Comparison of ENCODE assay signal across 26 cellular contexts in genomic region chr3:93910085-93910484, GRCh38.
A peak's percentile ranks its signal among the peaks of the same experiment; 100 is the strongest.
DNase-seq lines count a peak whose midpoint lies in the region; ATAC-seq and TF ChIP-seq lines count a peak whose summit lies in the region.
"Had no signal": no experiment of that assay in that cellular context is flagged by ENCODE, and none has a peak within 500 bp of the region (broad histone marks: within the 10 kb centered on the region; RNA-seq: fewer than 3 reads in every experiment).

No MANE protein-coding gene starts in this region.

- intact Hi-C loops in Right ventricle myocardium inferior (cut with DNase I) = no loop called here
- intact Hi-C loops in left cardiac atrium (cut with DNase I) = no loop called here
- intact Hi-C loops in right cardiac atrium (cut with DNase I) = loop anchor here in 1 of 4 donors (10.0 kb wide), 1 partner anchor 65 kb away; the partner anchor contains the start of gene PROS1
- intact Hi-C loops in sciatic nerve (cut with DNase I) = no loop called here
- intact Hi-C loops in upper lobe of right lung (cut with DNase I) = no loop called here

- no peak for DNase-seq in Right ventricle myocardium inferior (ENCODE audit: missing footprints)
- no peak for DNase-seq in left cardiac atrium
- DNase-seq in choroid plexus epithelial cell (ENCODE audit: low read depth) = peak; percentile 18
- DNase-seq in right cardiac atrium = no peak
- DNase-seq in sciatic nerve (ENCODE audit: low spot score) = no peak
- no peak for DNase-seq in Ammon's horn (ENCODE audit: low spot score)
- DNase-seq in upper lobe of right lung = no peak
- DNase-seq: 8988T; activated CD4-positive, alpha-beta T cell treated with anti-CD3 and anti-CD28 coated beads for 4 hours; activated CD8-positive, alpha-beta T cell treated with anti-CD3 and anti-CD28 coated beads, Interleukin-2, amount 10 ng/mL, durations not matched to agents 7 days and 5 days; activated naive CD4-positive, alpha-beta T cell treated with anti-CD3 and anti-CD28 coated beads, Interleukin-2, amount 10 ng/mL, durations not matched to agents 7 days and 5 days; amniotic stem cell; brain microvascular endothelial cell; DMS79; gastrocnemius medialis; hypothalamus; midbrain; naive thymus-derived CD4-positive, alpha-beta T cell; SJCRH30; T1000; trophoblast cell; WERI-Rb-1 had no signal

- H3K27me3 ChIP-seq in right cardiac atrium (ENCODE audit: control insufficient read depth, insufficient read depth) (no peaks in the 10 kb centered on the region), upper lobe of right lung (no peaks in the 10 kb centered on the region)
- H3K27me3 ChIP-seq: brain microvascular endothelial cell, gastrocnemius medialis, SJCRH30 had no signal

- TF ChIP-seq CTCF in choroid plexus epithelial cell (conservative IDR thresholded peaks at IDR 0.05; ENCODE audit: low read depth, low read length) = no peak
- TF ChIP-seq CTCF in upper lobe of right lung (IDR thresholded peaks at IDR 0.05) = no peak

- H3K36me3 ChIP-seq in upper lobe of right lung = no peaks in the 10 kb centered on the region
- H3K36me3 ChIP-seq: brain microvascular endothelial cell, gastrocnemius medialis, SJCRH30, WERI-Rb-1 had no signal

- H3K4me1 ChIP-seq in right cardiac atrium (ENCODE audit: control insufficient read depth, insufficient read depth, low read length) = no peaks in the 10 kb centered on the region
- H3K4me1 ChIP-seq in upper lobe of right lung = no peaks in the 10 kb centered on the region
- H3K4me1 ChIP-seq: gastrocnemius medialis, SJCRH30 had no signal

- peak; percentile 62 for ATAC-seq in Right ventricle myocardium inferior
- ATAC-seq in left cardiac atrium = no peak
- ATAC-seq in right cardiac atrium = peak; percentile 39 to 55
- ATAC-seq in sciatic nerve = peak; percentile 23
- no peak for ATAC-seq in HG03159 (IDR thresholded peaks at IDR 0.05; ENCODE audit: unreplicated experiment)
- no peak for ATAC-seq in upper lobe of right lung
- ATAC-seq: activated CD8-positive, alpha-beta T cell treated with anti-CD3 and anti-CD28 coated beads, Interleukin-2, amount 10 ng/mL, durations not matched to agents 7 days and 5 days; activated T-helper 17 cell treated with anti-CD3 and anti-CD28 coated beads, Interleukin-2, amount 50 U/mL, for 72 hours; gastrocnemius medialis; HCT116; naive thymus-derived CD4-positive, alpha-beta T cell; stimulated activated memory B cell treated with anti-CD40 and anti-IgM and Interleukin-4, amounts not matched to agents 10 μg/mL and 1 μg/mL and 100 μg/mL, for 72 hours had no signal

- no peaks in the 10 kb centered on the region for H3K9me3 ChIP-seq in right cardiac atrium (ENCODE audit: control insufficient read depth, low read length)
- H3K9me3 ChIP-seq in upper lobe of right lung = no peaks in the 10 kb centered on the region
- H3K9me3 ChIP-seq: gastrocnemius medialis, SJCRH30 had no signal

- H3K27ac ChIP-seq in right cardiac atrium (ENCODE audit: low read length) (no peak overlapping the region), upper lobe of right lung (no peak overlapping the region)
- H3K27ac ChIP-seq: brain microvascular endothelial cell, gastrocnemius medialis, SJCRH30, WERI-Rb-1 had no signal

- H3K4me3 ChIP-seq in choroid plexus epithelial cell (ENCODE audit: low read depth, low read length) (no peak overlapping the region), right cardiac atrium (ENCODE audit: low read length) (no peak overlapping the region), upper lobe of right lung (no peak overlapping the region)
- H3K4me3 ChIP-seq: gastrocnemius medialis, SJCRH30 had no signal

Comparison
In these comparisons a context has a peak if more than half of its experiments do, and no peak if none do; other contexts are left out.
1. ATAC-seq: peak in Right ventricle myocardium inferior (single experiment), right cardiac atrium (2 of 2) and sciatic nerve (single experiment); none in left cardiac atrium (0 of 2), HG03159 (single experiment) and upper lobe of right lung (single experiment).